In genomic region chr12:76037130-76038105, GRCh38 we compare ENCODE assay signal across 1 cellular context.
TF ChIP-seq lines count a peak whose summit lies in the region.

No MANE protein-coding gene starts in this region.

TF ChIP-seq in HepG2, 621 proteins besides CTCF, POLR2A, EP300 and RAD21 (continued from another document and continues in another):
- TF ChIP-seq THAP7 (CRISPR knock-in tag; IDR thresholded peaks at IDR 0.05) (no peak), NFAT5 (CRISPR knock-in tag; IDR thresholded peaks at IDR 0.05) (no peak), KAT2B (IDR thresholded peaks at IDR 0.05; ENCODE audit: borderline replicate concordance, low read depth, low read length) (no peak), DDIT3 (CRISPR knock-in tag; IDR thresholded peaks at IDR 0.05) (no peak), ZNF597 (CRISPR knock-in tag; IDR thresholded peaks at IDR 0.05) (no peak), ZC3H4 (CRISPR knock-in tag; IDR thresholded peaks at IDR 0.05; ENCODE audit: borderline replicate concordance) (no peak), POLR2AphosphoS2 (IDR thresholded peaks at IDR 0.05; ENCODE audit: low read depth, low read length) (0 out of 2 replicates have a peak, but pooled peaks have one; percentile 38), ZNF746 (CRISPR knock-in tag; IDR thresholded peaks at IDR 0.05) (no peak), ZSCAN9 (CRISPR knock-in tag; IDR thresholded peaks at IDR 0.05; ENCODE audit: borderline replicate concordance) (no peak), MYC (CRISPR knock-in tag; IDR thresholded peaks at IDR 0.05; ENCODE audit: borderline replicate concordance) (no peak), SMAD3 (CRISPR knock-in tag; IDR thresholded peaks at IDR 0.05) (no peak), MAX (IDR thresholded peaks at IDR 0.05) (no peak), CREB1 (IDR thresholded peaks at IDR 0.05) (no peak), CREB1 (CRISPR knock-in tag; IDR thresholded peaks at IDR 0.05) (no peak), KDM2A (CRISPR knock-in tag; IDR thresholded peaks at IDR 0.05; ENCODE audit: borderline replicate concordance, low read depth) (no peak), STAG1 (CRISPR knock-in tag; IDR thresholded peaks at IDR 0.05) (peak; percentile 96), ZGPAT (CRISPR knock-in tag; IDR thresholded peaks at IDR 0.05) (no peak), STAT5B (CRISPR knock-in tag; IDR thresholded peaks at IDR 0.05) (no peak), KIAA2018 (CRISPR knock-in tag; IDR thresholded peaks at IDR 0.05; ENCODE audit: borderline replicate concordance) (no peak), ZNF652 (CRISPR knock-in tag; IDR thresholded peaks at IDR 0.05; ENCODE audit: borderline replicate concordance, low read depth) (no peak), ZNF501 (CRISPR knock-in tag; IDR thresholded peaks at IDR 0.05) (no peak), HNRNPK (IDR thresholded peaks at IDR 0.05; ENCODE audit: low read depth, low read length, poor library complexity, severe bottlenecking) (no peak), ZNF362 (CRISPR knock-in tag; IDR thresholded peaks at IDR 0.05; ENCODE audit: borderline replicate concordance) (peak; percentile 44; the same call in 1 of the 2 replicates), MXI1 (IDR thresholded peaks at IDR 0.05; ENCODE audit: borderline replicate concordance, low read depth, low read length) (no peak), KLF15 (CRISPR knock-in tag; IDR thresholded peaks at IDR 0.05; ENCODE audit: borderline replicate concordance) (no peak), POLR2G (IDR thresholded peaks at IDR 0.05; ENCODE audit: low read depth, low read length) (0 out of 2 replicates have a peak, but pooled peaks have one; percentile 46), MYPOP (CRISPR knock-in tag; IDR thresholded peaks at IDR 0.05) (no peak), HNRNPH1 (optimal IDR thresholded peaks at IDR 0.05; ENCODE audit: low read depth, low read length) (no peak), MAF1 (CRISPR knock-in tag; IDR thresholded peaks at IDR 0.05; ENCODE audit: borderline replicate concordance) (no peak), DNMT1 (CRISPR knock-in tag; IDR thresholded peaks at IDR 0.05) (no peak), ZNF720 (CRISPR knock-in tag; IDR thresholded peaks at IDR 0.05) (no peak), DPF2 (CRISPR knock-in tag; IDR thresholded peaks at IDR 0.05; ENCODE audit: borderline replicate concordance, low read depth) (no peak), ZNF18 (CRISPR knock-in tag; IDR thresholded peaks at IDR 0.05; ENCODE audit: insufficient replicate concordance) (no peak), SOX13 (IDR thresholded peaks at IDR 0.05) (no peak), SOX13 (CRISPR knock-in tag; conservative IDR thresholded peaks at IDR 0.05 in 1 of 2, IDR thresholded peaks at IDR 0.05 in 1 of 2) (0 out of 4 replicates have a peak, but pooled peaks of 1 of the 2 experiments have one; percentile 16), BHLHE40 (IDR thresholded peaks at IDR 0.05; ENCODE audit: low read length) (no peak)
